ENCODE assay signal across 9 cellular contexts in genomic region chr15:63381301-63382192, GRCh38. TPM values are rescaled to one million over a fixed set of nuclear protein-coding genes. Genes with fewer than 3 reads are reported as not detected.
DNase-seq lines count a peak whose midpoint lies in the region; ATAC-seq, FAIRE-seq and TF ChIP-seq lines count a peak whose summit lies in the region.
"Had no signal": no experiment of that assay in that cellular context is flagged by ENCODE, and none has a peak within 500 bp of the region (broad histone marks: within the 10 kb centered on the region; RNA-seq: fewer than 3 reads in every experiment).

Gene CA12 (minus strand): TSS chr15:63381846. CDS start chr15:63381720, 126 bp downstream.

- H3K4me1 ChIP-seq in PC-9 (replicated peaks; ENCODE audit: insufficient read depth) (peaks cover 18% of the 10 kb centered on the region), thoracic aorta (ENCODE audit: control insufficient read depth in 1 of 2, low read depth in 2 of 2) (peaks cover 2 to 19% of the 10 kb centered on the region in 2 donors)

- no peaks in the 10 kb centered on the region for H3K27me3 ChIP-seq in PC-9 (ENCODE audit: insufficient read depth, low read depth)
- no peaks in the 10 kb centered on the region for H3K27me3 ChIP-seq in thoracic aorta (replicated peaks; ENCODE audit: insufficient read depth)

- POLR2A ChIA-PET in PC-9 (lab: Charles Lee; ENCODE audit: unreplicated experiment): interaction anchor here (0.6 to 0.7 kb wide), 2 partner anchors 10 to 107 kb away, joined by 10 to 17 read pairs; no protein-coding TSS in a partner anchor

- no peak within 1 kb of the TSS for H3K27ac Mint-ChIP-seq in dendritic cell treated with granulocyte-macrophage colony-stimulating factor and Interleukin-4, amounts not matched to agents 40 ng/mL and 50 ng/mL, for 4 days

- H4K20me1 ChIP-seq in PC-9 (ENCODE audit: insufficient read depth): no peaks in the 10 kb centered on the region

- ATAC-seq in thoracic aorta (ENCODE audit: insufficient number of reproducible peaks, low FRiP score, low read depth) (no peak), GM19324 (IDR thresholded peaks at IDR 0.05; ENCODE audit: low FRiP score, unreplicated experiment) (no peak)

- TF ChIP-seq POLR2A in GM12891 (IDR thresholded peaks at IDR 0.05; ENCODE audit: low read depth, low read length) (no peak), lower leg skin (IDR thresholded peaks at IDR 0.05) (no peak)

- BruUV-seq in PC-9 (replicated peaks; lab: Mats Ljungman, UMichigan): no TSS peak

- no peaks in the 10 kb centered on the region for H3K9me2 ChIP-seq in PC-9 (ENCODE audit: insufficient read depth)

- no peaks in the 10 kb centered on the region for H3K79me2 ChIP-seq in PC-9 (ENCODE audit: low read depth)

- H3F3A ChIP-seq in PC-9 (ENCODE audit: insufficient read depth, low read depth): no peaks in the 10 kb centered on the region; the same call in 1 of the 2 replicates

- H3K27me3 Mint-ChIP-seq in dendritic cell treated with granulocyte-macrophage colony-stimulating factor and Interleukin-4, amounts not matched to agents 40 ng/mL and 50 ng/mL, for 4 days: peaks cover 72% of the 10 kb centered on the region

- peaks cover 29% of the 10 kb centered on the region for H3K4me1 Mint-ChIP-seq in dendritic cell treated with granulocyte-macrophage colony-stimulating factor and Interleukin-4, amounts not matched to agents 40 ng/mL and 50 ng/mL, for 4 days (ENCODE audit: low read depth)

- DNase-seq in GM12891 (ENCODE audit: insufficient read length, low spot score) (no peak), PC-9 (peak in 1 of 2 experiments; percentile 21), lower leg skin (ENCODE audit: low spot score in 2 of 2) (peak in 1 of 2 donors; percentile 90), thoracic aorta (ENCODE audit: low spot score) (no peak), NCI-H187 (lab: John Stamatoyannopoulos, UW) (no peak), NCI-H446 treated with DMSO at 0.1 percent for 48 hours (lab: John Stamatoyannopoulos, UW) (no peak)

- no peaks in the 10 kb centered on the region for H3K9me3 ChIP-seq in PC-9 (ENCODE audit: insufficient read depth, low read depth)
- no peaks in the 10 kb centered on the region for H3K9me3 ChIP-seq in thoracic aorta

- WGBS in lower leg skin, 2 donors: 4% methylated on average over 35 to 48 of the region's 58 CpGs

- H3K4me2 ChIP-seq in PC-9: peak within 1 kb of the TSS; percentile 64

- no peaks in the 10 kb centered on the region for H3K36me3 Mint-ChIP-seq in dendritic cell treated with granulocyte-macrophage colony-stimulating factor and Interleukin-4, amounts not matched to agents 40 ng/mL and 50 ng/mL, for 4 days (ENCODE audit: low read depth)

- H3K27ac ChIP-seq in PC-9 (no peak within 1 kb of the TSS), thoracic aorta (no peak within 1 kb of the TSS)

- no peaks in the 10 kb centered on the region for H3K9me3 Mint-ChIP-seq in dendritic cell treated with granulocyte-macrophage colony-stimulating factor and Interleukin-4, amounts not matched to agents 40 ng/mL and 50 ng/mL, for 4 days

- peak within 1 kb of the TSS; percentile 71 for H3K4me3 Mint-ChIP-seq in dendritic cell treated with granulocyte-macrophage colony-stimulating factor and Interleukin-4, amounts not matched to agents 40 ng/mL and 50 ng/mL, for 4 days

- TF ChIP-seq CTCF in PC-9 (conservative IDR thresholded peaks at IDR 0.05): no peak
- no peak for TF ChIP-seq CTCF in lower leg skin (IDR thresholded peaks at IDR 0.05)
- no peak for TF ChIP-seq CTCF in thoracic aorta (IDR thresholded peaks at IDR 0.05)

- intact Hi-C loops in PC-9 (cut with micrococcal nuclease; ENCODE audit: unreplicated experiment): no loop called here
- intact Hi-C loops in dendritic cell treated with granulocyte-macrophage colony-stimulating factor and Interleukin-4, amounts not matched to agents 40 ng/mL and 50 ng/mL, for 4 days (cut with micrococcal nuclease): no loop called here
- intact Hi-C loops in lower leg skin (cut with DNase I; ENCODE audit: low total_unique reads): no loop called here

- FAIRE-seq in GM12891 (lab: Jason Lieb, UNC): peak; percentile 72
- FAIRE-seq: TTC549 had no signal

- CTCF ChIA-PET in PC-9 (lab: Charles Lee): no interaction called here

- H2AFZ ChIP-seq in PC-9: peak within 1 kb of the TSS; percentile 72

- H3K4me3 ChIP-seq in PC-9 (peak within 1 kb of the TSS; percentile 43; the same call in 1 of the 2 replicates), lower leg skin (ENCODE audit: low read depth, poor library complexity, severe bottlenecking) (peak within 1 kb of the TSS; percentile 34), thoracic aorta (peak within 1 kb of the TSS; percentile 73)

- no peaks in the 10 kb centered on the region for H3K36me3 ChIP-seq in PC-9 (ENCODE audit: low read depth)
- H3K36me3 ChIP-seq in thoracic aorta: no peaks in the 10 kb centered on the region

TF ChIP-seq in GM12891, 5 proteins besides CTCF, POLR2A, EP300 and RAD21:
- TF ChIP-seq PAX5 (IDR thresholded peaks at IDR 0.05; ENCODE audit: insufficient read depth, low read length, severe bottlenecking) (no peak), POLR2AphosphoS5 (IDR thresholded peaks at IDR 0.05; ENCODE audit: low read depth, low read length) (no peak), TAF1 (IDR thresholded peaks at IDR 0.05; ENCODE audit: low read depth, low read length) (no peak), SPI1 (IDR thresholded peaks at IDR 0.05; ENCODE audit: low read depth, low read length) (no peak), POU2F2 (IDR thresholded peaks at IDR 0.05; ENCODE audit: low read depth, low read length) (no peak)

RNA-seq across cellular contexts. Expression of gene CA12, which starts in this region (rescaled TPM):
- polyA plus RNA-seq in GM12891 (2012; ENCODE audit: low read depth, missing spikeins): not detected
- 3.8 and 4.6 TPM in 2 replicates for total RNA-seq in PC-9 (2021)
- total RNA-seq in lower leg skin: 100 to 1,000 TPM; 144 to 253 (median 213) TPM
- total RNA-seq in thoracic aorta: 10 to 100 TPM in 1 of 2 donors, 1 to 10 TPM in 1; 8.1 to 26.8 TPM

Comparison
In these comparisons a context has a peak if more than half of its experiments do, and no peak if none do; other contexts are left out.
1. RNA of gene CA12 (total RNA-seq): 144 to 253 TPM in lower leg skin; 8.1 to 26.8 TPM in thoracic aorta and 3.8 to 4.6 TPM in PC-9; every median in the first group is over 4 times any median in the second.
2. Peak in every context shown above with its lines, with median percentiles within 50 percentile points of each other: H3K4me3 ChIP-seq.